ENCODE assay signal across 20 cellular contexts in genomic region chr7:41685684-41686083, GRCh38. TPM values are rescaled to one million over a fixed set of nuclear protein-coding genes. Genes with fewer than 3 reads are reported as not detected.
DNase-seq lines count a peak whose midpoint lies in the region; ATAC-seq and TF ChIP-seq lines count a peak whose summit lies in the region.
"Had no signal": no experiment of that assay in that cellular context is flagged by ENCODE, and none has a peak within 500 bp of the region (broad histone marks: within the 10 kb centered on the region; RNA-seq: fewer than 3 reads in every experiment).

No MANE protein-coding gene starts in this region.

- no peak overlapping the region for H2AK5ac ChIP-seq in mesenchymal stem cell (ENCODE audit: low read length, severe bottlenecking)

- no peak overlapping the region for H3K23ac ChIP-seq in mesenchymal stem cell (ENCODE audit: low read length in 2 of 2)

- no peaks in the 10 kb centered on the region for H3K9me2 ChIP-seq in GM23248 (ENCODE audit: insufficient read depth)

- H3K9me3 Mint-ChIP-seq in Caco-2 (ENCODE audit: unreplicated experiment) = no peaks in the 10 kb centered on the region
- H3K9me3 Mint-ChIP-seq: naive thymus-derived CD4-positive, alpha-beta T cell had no signal

- in situ Hi-C loops in GM23248 (cut with MboI) = no loop called here

- H3K4me2 ChIP-seq in GM23248 (ENCODE audit: unreplicated experiment) (peak overlapping the region; percentile 16), mesenchymal stem cell (ENCODE audit: low read length, poor library complexity, severe bottlenecking) (no peak overlapping the region)

- H2BK12ac ChIP-seq in mesenchymal stem cell (ENCODE audit: low read length in 2 of 2) = no peak overlapping the region

- intact Hi-C loops in Caco-2 (cut with micrococcal nuclease; ENCODE audit: unreplicated experiment) = no loop called here

- DNase-seq in GM23248 = peak; percentile 52
- DNase-seq in NB4 (ENCODE audit: low read depth) = peak; percentile 30
- DNase-seq in astrocyte of the hippocampus (ENCODE audit: low read depth, low spot score) = peak; percentile 44
- DNase-seq in mesenchymal stem cell = peak; percentile 38
- no peak for DNase-seq in T1000 (lab: John Stamatoyannopoulos, UW)
- no peak for DNase-seq in NCI-H82 treated with DMSO at 0.1 percent for 48 hours (lab: John Stamatoyannopoulos, UW; ENCODE audit: unreplicated experiment)
- no peak for DNase-seq in Caco-2
- DNase-seq: activated CD4-positive, alpha-beta T cell treated with anti-CD3 and anti-CD28 coated beads for 4 hours; activated naive CD4-positive, alpha-beta T cell treated with Interleukin-2 at 50 U/mL for 16 hours; BE2C; heart left ventricle; KG1; naive thymus-derived CD4-positive, alpha-beta T cell; NCI-H1694; SIG-M5; spleen had no signal

- H2BK15ac ChIP-seq in mesenchymal stem cell (ENCODE audit: low read depth, poor library complexity, severe bottlenecking) = no peak overlapping the region

- H3F3A ChIP-seq in GM23248 (ENCODE audit: insufficient read depth) = peaks cover 62% of the 10 kb centered on the region

- H3K36me3 Mint-ChIP-seq in Caco-2 (ENCODE audit: insufficient read depth, unreplicated experiment) = peaks cover 6% of the 10 kb centered on the region
- H3K36me3 Mint-ChIP-seq: naive thymus-derived CD4-positive, alpha-beta T cell had no signal

- H4K91ac ChIP-seq in mesenchymal stem cell (ENCODE audit: low read length) = no peak overlapping the region

- peaks cover 10% of the 10 kb centered on the region; the same call in 1 of the 2 replicates for H3K4me1 ChIP-seq in GM23248 (ENCODE audit: insufficient read depth)
- H3K4me1 ChIP-seq in mesenchymal stem cell (ENCODE audit: control insufficient read depth, insufficient read depth, low read depth, low read length) = peaks cover 7% of the 10 kb centered on the region
- H3K4me1 ChIP-seq in Caco-2 = peaks cover under 1% of the 10 kb centered on the region; the same call in 1 of the 2 replicates
- H3K4me1 ChIP-seq: ascending aorta, BE2C, heart left ventricle, prostate gland had no signal

- H2AFZ ChIP-seq in GM23248 = no peak overlapping the region
- H2AFZ ChIP-seq in mesenchymal stem cell (ENCODE audit: low read depth, low read length) = no peak overlapping the region

- POLR2A ChIA-PET in Caco-2 (lab: Charles Lee) = no interaction called here

- H3K27ac ChIP-seq in GM23248 = no peak overlapping the region
- no peak overlapping the region for H3K27ac ChIP-seq in mesenchymal stem cell (ENCODE audit: low read length, poor library complexity, severe bottlenecking)
- H3K27ac ChIP-seq: ascending aorta, heart left ventricle, prostate gland, spleen had no signal

- CTCF ChIA-PET in Caco-2 (lab: Charles Lee) = no interaction called here

- H3K9ac ChIP-seq in GM23248 = no peak overlapping the region
- H3K9ac ChIP-seq in mesenchymal stem cell (ENCODE audit: low read length) = no peak overlapping the region

- no peak overlapping the region for H3K4me3 Mint-ChIP-seq in Caco-2 (ENCODE audit: unreplicated experiment)
- H3K4me3 Mint-ChIP-seq: naive thymus-derived CD4-positive, alpha-beta T cell had no signal

- H3K27ac Mint-ChIP-seq in Caco-2 (ENCODE audit: unreplicated experiment) = no peak overlapping the region
- H3K27ac Mint-ChIP-seq: naive thymus-derived CD4-positive, alpha-beta T cell had no signal

- H2BK120ac ChIP-seq in mesenchymal stem cell (ENCODE audit: low read depth, low read length) = no peak overlapping the region

- 33 to 39% methylated on average over 1 of the region's 1 CpG for WGBS in GM23248 (ENCODE audit: low coverage in 1 of 2, low lambda C conversion rate in 2 of 2, missing lambda C conversion rate in 2 of 2), 2 experiments
- no CpG with 5 or more reads among the region's 1 CpG for WGBS in mesenchymal stem cell

- H3K27me3 ChIP-seq in GM23248 (replicated peaks; ENCODE audit: insufficient read depth) (no peaks in the 10 kb centered on the region), mesenchymal stem cell (ENCODE audit: control insufficient read depth in 1 of 2, insufficient read depth in 1 of 2, low read length in 2 of 2) (no peaks in the 10 kb centered on the region), Caco-2 (replicated peaks; ENCODE audit: control insufficient read depth, insufficient read depth, low read length) (no peaks in the 10 kb centered on the region)
- H3K27me3 ChIP-seq: ascending aorta, BE2C, heart left ventricle, spleen had no signal

- H3K4me3 ChIP-seq in GM23248 (no peak overlapping the region), NB4 (ENCODE audit: low read depth, low read length) (no peak overlapping the region), mesenchymal stem cell (ENCODE audit: insufficient read depth in 1 of 2, low read depth in 1 of 2, low read length in 2 of 2) (no peak overlapping the region), Caco-2 (ENCODE audit: low read depth, low read length) (no peak overlapping the region)
- H3K4me3 ChIP-seq: ascending aorta, heart left ventricle, lung, prostate gland, spleen had no signal

- H3K27me3 Mint-ChIP-seq in Caco-2 (ENCODE audit: insufficient read depth, unreplicated experiment) = no peaks in the 10 kb centered on the region

- no peaks in the 10 kb centered on the region for H4K20me1 ChIP-seq in GM23248 (ENCODE audit: insufficient read depth)

- TF ChIP-seq CTCF in NB4 (IDR thresholded peaks at IDR 0.05; ENCODE audit: low read depth, low read length) (no peak), Caco-2 (IDR thresholded peaks at IDR 0.05; ENCODE audit: insufficient read depth in 1 of 2, low read depth in 1 of 2, low read length in 1 of 2, severe bottlenecking in 1 of 2, unreplicated experiment in 1 of 2) (no peak)

- H3K4me1 Mint-ChIP-seq in Caco-2 (ENCODE audit: low read depth, unreplicated experiment) = no peaks in the 10 kb centered on the region
- H3K4me1 Mint-ChIP-seq: naive thymus-derived CD4-positive, alpha-beta T cell had no signal

- TF ChIP-seq POLR2A in NB4 (IDR thresholded peaks at IDR 0.05; ENCODE audit: extremely low read depth, insufficient read length) = no peak

- no peak for ATAC-seq in GM19467 (IDR thresholded peaks at IDR 0.05; ENCODE audit: unreplicated experiment)
- ATAC-seq: heart left ventricle; naive thymus-derived CD4-positive, alpha-beta T cell had no signal

- H3K9me3 ChIP-seq in GM23248 (ENCODE audit: low read depth) (no peaks in the 10 kb centered on the region), mesenchymal stem cell (ENCODE audit: control insufficient read depth, low read length) (no peaks in the 10 kb centered on the region), Caco-2 (no peaks in the 10 kb centered on the region)
- H3K9me3 ChIP-seq: ascending aorta, BE2C, heart left ventricle, prostate gland, spleen had no signal

- peaks cover 10% of the 10 kb centered on the region for H3K79me1 ChIP-seq in mesenchymal stem cell (replicated peaks; ENCODE audit: low read length, poor library complexity, severe bottlenecking)

- no peak overlapping the region for H3K14ac ChIP-seq in mesenchymal stem cell (ENCODE audit: low read length in 2 of 2)

- no peak overlapping the region for H3K18ac ChIP-seq in mesenchymal stem cell (ENCODE audit: low read depth in 1 of 2, low read length in 2 of 2)

- H3K4ac ChIP-seq in mesenchymal stem cell (ENCODE audit: low read depth in 1 of 2, low read length in 2 of 2) = no peak overlapping the region

- H4K8ac ChIP-seq in mesenchymal stem cell (ENCODE audit: low read length) = no peak overlapping the region

- H3K36me3 ChIP-seq in GM23248 (ENCODE audit: low read depth) (no peaks in the 10 kb centered on the region), mesenchymal stem cell (ENCODE audit: control insufficient read depth in 1 of 2, insufficient read depth in 2 of 2, low read depth in 1 of 2, low read length in 2 of 2) (peaks cover 11 to 32% of the 10 kb centered on the region in 2 experiments), Caco-2 (ENCODE audit: control insufficient read depth, insufficient read depth, low read length) (no peaks in the 10 kb centered on the region)
- H3K36me3 ChIP-seq: BE2C, prostate gland had no signal

- BruUV-seq in Caco-2 (replicated peaks; lab: Mats Ljungman, UMichigan) = no TSS peak

- H2BK5ac ChIP-seq in mesenchymal stem cell (ENCODE audit: low read depth, low read length, poor library complexity, severe bottlenecking) = no peak overlapping the region

- H3K79me2 ChIP-seq in GM23248 (ENCODE audit: insufficient read depth) = 0 out of 2 replicates have a peak, but pooled peaks cover 5% of the 10 kb centered on the region

RNA-seq across cellular contexts. Expression of gene INHBA, which starts 17.2 kb away (rescaled TPM):
- 5.2 and 5.5 TPM in 2 replicates for total RNA-seq in GM23248 (2014; rRNA removed; shearing (Covaris generic))
- 7.9 and 8.8 TPM in 2 replicates for polyA plus RNA-seq in GM23248 (2016; fragmentation: Nextera tagmentation; extraction: Ambion mirVana)
- polyA plus RNA-seq in mesenchymal stem cell (2013, experiment 1 of 2) = 22.1 TPM
- 22.6 TPM for polyA plus RNA-seq in mesenchymal stem cell (2013, experiment 2 of 2)
- 0.52 and 0.72 TPM in 2 replicates for total RNA-seq in Caco-2 (2022)
- polyA plus RNA-seq: naive thymus-derived CD4-positive, alpha-beta T cell had no signal

Comparison
In these comparisons a context has a peak if more than half of its experiments do, and no peak if none do; other contexts are left out.
1. DNase-seq: peak in GM23248 (single experiment), NB4 (single experiment), astrocyte of the hippocampus (single experiment) and mesenchymal stem cell (single experiment); none in T1000 (single experiment), NCI-H82 treated with DMSO at 0.1 percent for 48 hours (single experiment) and Caco-2 (0 of 2).